Comparison of ENCODE assay signal across 21 cellular contexts in genomic region chr15:80820092-80820491, GRCh38. TPM values are rescaled to one million over a fixed set of nuclear protein-coding genes. Genes with fewer than 3 reads are reported as not detected.
DNase-seq lines count a peak whose midpoint lies in the region; ATAC-seq and TF ChIP-seq lines count a peak whose summit lies in the region.
"Had no signal": no experiment of that assay in that cellular context is flagged by ENCODE, and none has a peak within 500 bp of the region (broad histone marks: within the 10 kb centered on the region; RNA-seq: fewer than 3 reads in every experiment).

No MANE protein-coding gene starts in this region.

- H3K79me2 ChIP-seq in GM23248 (ENCODE audit: insufficient read depth) = no peaks in the 10 kb centered on the region

- no peaks in the 10 kb centered on the region for H3K36me3 ChIP-seq in BLaER1
- peaks cover 40% of the 10 kb centered on the region for H3K36me3 ChIP-seq in GM23248 (ENCODE audit: low read depth)
- H3K36me3 ChIP-seq in right lobe of liver = no peaks in the 10 kb centered on the region
- H3K36me3 ChIP-seq: HAP-1 had no signal

- H3K9ac ChIP-seq in BLaER1 (no peak overlapping the region), GM23248 (no peak overlapping the region)

- H3K4me1 ChIP-seq in BLaER1 (peaks cover 90% of the 10 kb centered on the region), GM23248 (ENCODE audit: insufficient read depth) (no peaks in the 10 kb centered on the region), right lobe of liver (no peaks in the 10 kb centered on the region)
- H3K4me1 ChIP-seq: HAP-1 had no signal

- H3K4me2 ChIP-seq in BLaER1 = peak overlapping the region; percentile 93
- H3K4me2 ChIP-seq in GM23248 (ENCODE audit: unreplicated experiment) = no peak overlapping the region

- intact Hi-C loops in dorsolateral prefrontal cortex (cut with DNase I) (no loop called here), right lobe of liver (cut with DNase I) (no loop called here)

- ATAC-seq in HG03571 (IDR thresholded peaks at IDR 0.05; ENCODE audit: unreplicated experiment) = no peak
- ATAC-seq in right lobe of liver = no peak

- H3K27ac ChIP-seq in BLaER1 (peak overlapping the region; percentile 88), GM23248 (no peak overlapping the region), dorsolateral prefrontal cortex (peak overlapping the region in 49 of 59 donors; percentile 21 to 94 (median 79)), temporal lobe (ENCODE audit: low read depth, low read length) (peak overlapping the region; percentile 47), right lobe of liver (no peak overlapping the region)

- H3K9me3 ChIP-seq in BLaER1 (no peaks in the 10 kb centered on the region), GM23248 (ENCODE audit: low read depth) (no peaks in the 10 kb centered on the region), right lobe of liver (no peaks in the 10 kb centered on the region)

- TF ChIP-seq CTCF in dorsolateral prefrontal cortex (IDR thresholded peaks at IDR 0.05 in 54 of 56, conservative IDR thresholded peaks at IDR 0.05 in 2 of 56; ENCODE audit: low read depth in 1 of 56, partially characterized antibody in 56 of 56) (no peak), right lobe of liver (IDR thresholded peaks at IDR 0.05) (no peak)

- no peaks in the 10 kb centered on the region for H3K27me3 ChIP-seq in BLaER1
- H3K27me3 ChIP-seq in GM23248 (replicated peaks; ENCODE audit: insufficient read depth) = no peaks in the 10 kb centered on the region
- H3K27me3 ChIP-seq in dorsolateral prefrontal cortex = no peaks in the 10 kb centered on the region
- no peaks in the 10 kb centered on the region for H3K27me3 ChIP-seq in right lobe of liver

- peaks cover 84% of the 10 kb centered on the region for H3F3A ChIP-seq in GM23248 (ENCODE audit: insufficient read depth)

- H3K4me3 ChIP-seq in BLaER1 = no peak overlapping the region
- no peak overlapping the region for H3K4me3 ChIP-seq in GM23248
- no peak overlapping the region for H3K4me3 ChIP-seq in dorsolateral prefrontal cortex
- no peak overlapping the region for H3K4me3 ChIP-seq in right lobe of liver
- H3K4me3 ChIP-seq: HAP-1 had no signal

- H3K9me2 ChIP-seq in GM23248 (ENCODE audit: insufficient read depth) = no peaks in the 10 kb centered on the region

- no peak for TF ChIP-seq POLR2A in right lobe of liver (IDR thresholded peaks at IDR 0.05)

- DNase-seq in GM23248 = peak; percentile 36
- no peak for DNase-seq in dorsolateral prefrontal cortex
- DNase-seq in pons (ENCODE audit: low spot score) = no peak
- DNase-seq in right lobe of liver = no peak
- DNase-seq: CD4-positive, alpha-beta memory T cell; COR-L47; EL; GF-D8; GOT3; HFFc6; KBM-7; NCI-H1105 treated with DMSO at 0.1 percent for 48 hours; NCI-H2029 treated with DMSO at 0.1 percent for 48 hours; NCI-H446 treated with DMSO at 0.1 percent for 48 hours; NCI-H526 treated with DMSO at 0.1 percent for 48 hours; RPMI8226; SHP77 had no signal

- 40 to 42% methylated on average over 3 of the region's 3 CpGs for WGBS in GM23248 (ENCODE audit: low coverage in 1 of 2, low lambda C conversion rate in 2 of 2, missing lambda C conversion rate in 2 of 2), 2 experiments
- WGBS in right lobe of liver (ENCODE audit: insufficient coverage, low coverage, low lambda C conversion rate, missing lambda C conversion rate) = 67% methylated on average over 3 of the region's 3 CpGs

- in situ Hi-C loops in GM23248 (cut with MboI) = no loop called here

- H4K20me1 ChIP-seq in BLaER1 (no peaks in the 10 kb centered on the region), GM23248 (ENCODE audit: insufficient read depth) (no peaks in the 10 kb centered on the region; the same call in 1 of the 2 replicates)

- no peak overlapping the region for H2AFZ ChIP-seq in GM23248

RNA-seq across cellular contexts. Expression of gene CEMIP, which starts 40.9 kb away (rescaled TPM):
- total RNA-seq in GM23248 (2014; rRNA removed; shearing (Covaris generic)) = 213 and 232 TPM in 2 replicates
- 134 and 137 TPM in 2 replicates for polyA plus RNA-seq in GM23248 (2016; fragmentation: Nextera tagmentation; extraction: Ambion mirVana)
- 10 to 100 TPM in 87 of 120 experiments, 1 to 10 TPM in 33; 2.8 to 70.9 (median 12.4) TPM for total RNA-seq in dorsolateral prefrontal cortex
- total RNA-seq in temporal lobe = 3.9 TPM
- under 1 TPM in 2 of 6 experiments, not detected in 4; 0.64 to 0.74 TPM for total RNA-seq in right lobe of liver

Comparison
In these comparisons a context has a peak if more than half of its experiments do, and no peak if none do; other contexts are left out.
1. H3K27ac ChIP-seq: peak in BLaER1 (single experiment), dorsolateral prefrontal cortex (49 of 59) and temporal lobe (single experiment); none in GM23248 (single experiment) and right lobe of liver (0 of 3).